16 cellular contexts compared by ENCODE assay signal in the genomic region with DNA sequence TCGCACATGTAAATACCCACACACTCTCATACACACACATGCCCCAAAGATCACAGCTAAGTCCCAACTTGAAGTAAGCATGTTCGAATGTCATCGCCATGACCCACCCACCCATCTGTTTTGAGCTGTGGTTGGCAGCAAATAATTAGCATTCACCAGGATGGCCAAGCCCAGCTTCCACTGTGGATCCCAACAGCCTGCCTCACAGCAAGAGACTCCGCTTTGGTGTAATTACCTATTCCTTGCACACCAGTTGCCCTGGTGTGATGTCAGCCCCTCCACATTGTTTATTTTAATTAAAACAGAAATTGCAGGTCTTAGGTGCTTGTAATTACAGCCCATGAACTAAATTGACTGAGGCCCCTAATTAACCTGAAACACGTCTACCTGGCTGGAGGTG.
"Had no signal": no experiment of that assay in that cellular context is flagged by ENCODE, and none has a peak within 500 bp of the region (broad histone marks: within the 10 kb centered on the region; RNA-seq: fewer than 3 reads in every experiment).

No MANE protein-coding gene starts in this region.

- DNase-seq: activated CD4-positive, alpha-beta memory T cell treated with anti-CD3 and anti-CD28 coated beads for 36 hours; activated CD4-positive, alpha-beta T cell treated with anti-CD3 and anti-CD28 coated beads for 4 hours; activated CD8-positive, alpha-beta memory T cell treated with anti-CD3 and anti-CD28 coated beads, Interleukin-2, amount 50 U/mL, for 4 hours; activated effector memory CD4-positive, alpha-beta T cell treated with anti-CD3 and anti-CD28 coated beads, Interleukin-2, amount 50 U/mL, for 16 hours; activated naive CD4-positive, alpha-beta T cell treated with anti-CD3 and anti-CD28 coated beads for 36 hours; activated naive CD8-positive, alpha-beta T cell treated with anti-CD3 and anti-CD28 coated beads, Interleukin-2, amount 10 ng/mL, durations not matched to agents 7 days and 5 days; activated T-cell treated with anti-CD3 and anti-CD28 coated beads, Interleukin-2, amount 50 U/mL, for 1 hour; brain microvascular endothelial cell; foreskin keratinocyte; heart right ventricle; natural killer cell; occipital lobe; spleen; stimulated activated CD4-positive, alpha-beta T cell treated with anti-CD3 and anti-CD28 coated beads, Interleukin-2, amount 100 ng/mL, for 48 hours; stimulated activated naive CD4-positive, alpha-beta T cell treated with Interleukin-2 at 50 U/mL for 16 hours had no signal

- ATAC-seq: esophagus mucosa, foreskin keratinocyte, heart right ventricle, natural killer cell had no signal
